ENCODE assay signal across 19 cellular contexts in the genomic region with DNA sequence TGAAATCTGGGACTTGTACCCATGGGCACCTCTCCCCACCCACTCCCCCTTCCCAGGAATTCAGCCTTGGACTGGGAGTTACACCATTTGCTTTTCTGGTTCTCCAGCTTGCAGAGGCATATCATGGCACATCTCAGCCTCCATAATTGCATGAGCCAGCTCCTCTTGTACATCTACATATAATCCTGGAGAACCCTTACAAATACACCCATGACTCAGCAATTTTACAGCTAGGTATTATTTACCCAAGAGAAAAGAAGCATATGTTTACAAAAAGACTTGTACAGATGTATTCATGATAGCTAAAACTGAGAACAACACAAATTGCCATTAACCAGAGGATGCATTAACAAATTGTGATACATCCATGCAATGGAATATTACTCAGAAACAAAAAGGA. TPM values are rescaled to one million over a fixed set of nuclear protein-coding genes. Genes with fewer than 3 reads are reported as not detected.
A peak's percentile ranks its signal among the peaks of the same experiment; 100 is the strongest.
DNase-seq lines count a peak whose midpoint lies in the region; ATAC-seq, FAIRE-seq and TF ChIP-seq lines count a peak whose summit lies in the region.
"Had no signal": no experiment of that assay in that cellular context is flagged by ENCODE, and none has a peak within 500 bp of the region (broad histone marks: within the 10 kb centered on the region; RNA-seq: fewer than 3 reads in every experiment).

No MANE protein-coding gene starts in this region.

- H3K9ac ChIP-seq in SK-N-SH, result no peak overlapping the region
- no peak overlapping the region for H3K9ac ChIP-seq in H1 (replicated peaks in 1 of 4; ENCODE audit: extremely low read depth in 1 of 4, low read depth in 3 of 4, low read length in 3 of 4)
- H3K9ac ChIP-seq: KMS-11 had no signal

- POLR2A ChIA-PET in SK-N-SH (lab: Yijun Ruan, JAX) (no interaction called here), H1 (lab: Charles Lee; ENCODE audit: partially characterized antibody) (no interaction called here)

- no peak overlapping the region for H2AFZ ChIP-seq in SK-N-SH (ENCODE audit: low read depth)
- no peak overlapping the region for H2AFZ ChIP-seq in H1 (ENCODE audit: low read length)

- no peak overlapping the region for H2BK12ac ChIP-seq in H1 (ENCODE audit: low read depth, low read length)

- TF ChIP-seq RAD21 in SK-N-SH (IDR thresholded peaks at IDR 0.05; ENCODE audit: low read length), result no peak
- no peak for TF ChIP-seq RAD21 in H1 (IDR thresholded peaks at IDR 0.05 in 1 of 2, conservative IDR thresholded peaks at IDR 0.05 in 1 of 2; ENCODE audit: low read depth in 2 of 2, low read length in 2 of 2)

- DNase-seq in SK-N-SH (no peak), LNCaP clone FGC (ENCODE audit: low read depth) (peak; percentile 11), H1 (ENCODE audit: low read depth in 1 of 2, low spot score in 2 of 2) (peak in 1 of 2 experiments; percentile 7), NCI-H774 (lab: John Stamatoyannopoulos, UW) (no peak), left lung (no peak), dorsolateral prefrontal cortex (no peak)
- DNase-seq: C1 segment of cervical spinal cord; Calu3; CD4-positive, alpha-beta T cell; DMS 273 treated with DMSO at 0.1 percent for 48 hours; DMS79 treated with DMSO at 0.1 percent for 48 hours; EL; GOT3 had no signal

- H4K5ac ChIP-seq in H1 (ENCODE audit: insufficient read length, low read depth, low read length), result no peak overlapping the region

- no peak overlapping the region for H3K23ac ChIP-seq in H1 (ENCODE audit: insufficient read length)

- no peak overlapping the region for H3K18ac ChIP-seq in H1 (ENCODE audit: extremely low read depth, low read length)

- no peaks in the 10 kb centered on the region for H3K9me2 ChIP-seq in SK-N-SH

- H3K14ac ChIP-seq in H1 (ENCODE audit: insufficient read length), result no peak overlapping the region

- CTCF ChIA-PET in SK-N-SH (lab: Yijun Ruan, JAX) (interaction anchor here (0.7 to 1.4 kb wide), 3 partner anchors 12 to 48 kb away, joined by 3 to 4 read pairs (median 4); no protein-coding TSS in a partner anchor), H1 (lab: Charles Lee; ENCODE audit: partially characterized antibody) (interaction anchor here (1.0 to 5.8 kb wide), 3 partner anchors 11 to 976 kb away, joined by 3 to 33 read pairs (median 6); no protein-coding TSS in a partner anchor)

- H3K23me2 ChIP-seq in H1 (ENCODE audit: low read depth, low read length), result no peaks in the 10 kb centered on the region

- H3K79me2 ChIP-seq in SK-N-SH (ENCODE audit: insufficient read depth) (no peaks in the 10 kb centered on the region), H1 (ENCODE audit: control insufficient read depth in 1 of 2, insufficient read depth in 2 of 2, low read length in 2 of 2) (no peaks in the 10 kb centered on the region)

- TF ChIP-seq EP300 in SK-N-SH (IDR thresholded peaks at IDR 0.05; ENCODE audit: borderline replicate concordance in 1 of 2, low read depth in 1 of 2, low read length in 1 of 2) (no peak), H1 (IDR thresholded peaks at IDR 0.05; ENCODE audit: borderline replicate concordance in 1 of 2, low read depth in 2 of 2, low read length in 2 of 2) (no peak)

- H3K4me3 ChIP-seq in SK-N-SH (ENCODE audit: low read depth in 2 of 2, low read length in 1 of 2), result no peak overlapping the region
- no peak overlapping the region for H3K4me3 ChIP-seq in LNCaP clone FGC (ENCODE audit: low read depth, low read length)
- no peak overlapping the region for H3K4me3 ChIP-seq in H1 (ENCODE audit: extremely low read depth in 1 of 4, insufficient read depth in 2 of 4, low read depth in 3 of 4, low read length in 4 of 4)
- H3K4me3 ChIP-seq in left lung, result no peak overlapping the region
- H3K4me3 ChIP-seq in dorsolateral prefrontal cortex, result no peak overlapping the region
- H3K4me3 ChIP-seq: HAP-1 had no signal

- no peak overlapping the region for H4K8ac ChIP-seq in H1 (ENCODE audit: extremely low read depth, insufficient read depth, low read length)

- TF ChIP-seq CTCF in SK-N-SH (IDR thresholded peaks at IDR 0.05) (no peak), LNCaP clone FGC (IDR thresholded peaks at IDR 0.05; ENCODE audit: control insufficient read depth, extremely low read depth, insufficient read depth) (no peak), H1 (IDR thresholded peaks at IDR 0.05; ENCODE audit: control extremely low read depth in 1 of 3, insufficient read depth in 1 of 3, low read depth in 1 of 3, low read length in 3 of 3) (no peak), left lung (IDR thresholded peaks at IDR 0.05) (no peak), dorsolateral prefrontal cortex (IDR thresholded peaks at IDR 0.05 in 54 of 56, conservative IDR thresholded peaks at IDR 0.05 in 2 of 56; ENCODE audit: low read depth in 1 of 56, partially characterized antibody in 56 of 56) (no peak)

- H3K27me3 ChIP-seq in SK-N-SH (ENCODE audit: insufficient read depth) (no peaks in the 10 kb centered on the region), H1 (replicated peaks in 1 of 4; ENCODE audit: control insufficient read depth in 3 of 4, extremely low read depth in 1 of 4, insufficient read depth in 3 of 4, low read length in 3 of 4) (no peaks in the 10 kb centered on the region), left lung (peaks cover 0 to 9% of the 10 kb centered on the region in 2 donors), dorsolateral prefrontal cortex (no peaks in the 10 kb centered on the region)

- no peak for TF ChIP-seq POLR2A in H1 (IDR thresholded peaks at IDR 0.05; ENCODE audit: control extremely low read depth in 1 of 2, low read depth in 2 of 2, low read length in 2 of 2)

- no peak overlapping the region for H2BK20ac ChIP-seq in H1 (ENCODE audit: low read length)

- no peak overlapping the region for H2BK15ac ChIP-seq in H1 (ENCODE audit: low read length)

- no peak overlapping the region for H2BK5ac ChIP-seq in H1 (ENCODE audit: low read depth, low read length)

- H4K20me1 ChIP-seq in SK-N-SH (ENCODE audit: insufficient read depth), result no peaks in the 10 kb centered on the region
- no peaks in the 10 kb centered on the region for H4K20me1 ChIP-seq in H1 (replicated peaks in 1 of 2; ENCODE audit: control insufficient read depth in 1 of 2, insufficient read depth in 2 of 2, low read length in 2 of 2)

- no peak for FAIRE-seq in H1 (lab: Jason Lieb, UNC)
- FAIRE-seq: G401.6, GM12892 had no signal

- intact Hi-C loops in left lung (cut with DNase I), result no loop called here
- intact Hi-C loops in dorsolateral prefrontal cortex (cut with DNase I), result no loop called here

- no peak overlapping the region for H4K91ac ChIP-seq in H1 (replicated peaks; ENCODE audit: insufficient read length, low read length)

- no peak overlapping the region for H3K4me2 ChIP-seq in SK-N-SH
- no peak overlapping the region for H3K4me2 ChIP-seq in H1 (ENCODE audit: insufficient read depth in 1 of 2, low read depth in 2 of 2, low read length in 2 of 2)
- H3K4me2 ChIP-seq: KMS-11 had no signal

- H3K56ac ChIP-seq in H1 (replicated peaks; ENCODE audit: insufficient read length, low read depth, low read length), result no peak overlapping the region

- no peaks in the 10 kb centered on the region for H3K79me1 ChIP-seq in H1 (ENCODE audit: low read depth, low read length)

- no peaks in the 10 kb centered on the region for H3K9me3 ChIP-seq in SK-N-SH
- no peaks in the 10 kb centered on the region for H3K9me3 ChIP-seq in H1 (ENCODE audit: insufficient read depth in 2 of 2, low read depth in 1 of 2, low read length in 1 of 2)
- H3K9me3 ChIP-seq in left lung, result no peaks in the 10 kb centered on the region
- H3K9me3 ChIP-seq: HAP-1 had no signal

- ATAC-seq in SK-N-SH treated with all-trans-retinoic acid at 6 μM for 48 hours, result no peak
- no peak for ATAC-seq in left lung

- H3K36me3 ChIP-seq in SK-N-SH (replicated peaks in 1 of 2; ENCODE audit: control insufficient read depth in 1 of 2, insufficient read depth in 2 of 2, low read length in 1 of 2) (no peaks in the 10 kb centered on the region), H1 (ENCODE audit: control insufficient read depth in 2 of 4, insufficient read depth in 4 of 4, low read length in 3 of 4) (no peaks in the 10 kb centered on the region), left lung (no peaks in the 10 kb centered on the region)
- H3K36me3 ChIP-seq: HAP-1 had no signal

- H3K4me1 ChIP-seq in SK-N-SH (ENCODE audit: control insufficient read depth in 1 of 2, insufficient read depth in 2 of 2, low read depth in 1 of 2, low read length in 1 of 2), result peaks cover 0 to 6% of the 10 kb centered on the region in 2 experiments; a peak in 1 of 4 replicates
- H3K4me1 ChIP-seq in H1 (replicated peaks in 1 of 4; ENCODE audit: control insufficient read depth in 3 of 4, insufficient read depth in 4 of 4, low read length in 3 of 4), result no peaks in the 10 kb centered on the region
- H3K4me1 ChIP-seq in left lung, result peaks cover 0 to 12% of the 10 kb centered on the region in 2 donors
- H3K4me1 ChIP-seq: HAP-1 had no signal

- H3K27ac ChIP-seq in SK-N-SH (ENCODE audit: low read depth in 2 of 2, low read length in 1 of 2) (no peak overlapping the region), H1 (ENCODE audit: low read depth, low read length) (no peak overlapping the region), left lung (no peak overlapping the region), dorsolateral prefrontal cortex (no peak overlapping the region)
- H3K27ac ChIP-seq: HL-60, KMS-11 had no signal

- no peak overlapping the region for H2AK5ac ChIP-seq in H1 (ENCODE audit: low read depth, low read length)

- H3K4ac ChIP-seq in H1 (replicated peaks; ENCODE audit: insufficient read length, low read depth, low read length), result no peak overlapping the region

- H2BK120ac ChIP-seq in H1 (replicated peaks; ENCODE audit: low read depth, low read length), result no peak overlapping the region

- H3F3A ChIP-seq in SK-N-SH (replicated peaks; ENCODE audit: insufficient read depth), result no peaks in the 10 kb centered on the region

TF ChIP-seq in SK-N-SH treated with all-trans-retinoic acid at 6 μM for 48 hours, 23 proteins besides CTCF, POLR2A, EP300 and RAD21 (continues in another document):
- TF ChIP-seq ZC3H10 (CRISPR knock-in tag; IDR thresholded peaks at IDR 0.05), result no peak

TF ChIP-seq in H1, 55 proteins besides CTCF, POLR2A, EP300 and RAD21 (continues in another document):
- TF ChIP-seq BACH1 (IDR thresholded peaks at IDR 0.05; ENCODE audit: low read length) (peak; percentile 81), MAFK (IDR thresholded peaks at IDR 0.05; ENCODE audit: low read depth, low read length) (peak; percentile 68)

RNA-seq across cellular contexts. Expression of a gene that starts 58.4 kb away (rescaled TPM):
- polyA plus RNA-seq in SK-N-SH (2012; rRNA removed) (1,514 and 1,792 TPM in 2 replicates), H1 (2011; rRNA removed) (3,704 and 4,387 TPM in 2 replicates)
- polyA plus RNA-seq in SK-N-SH (2012; cell fraction: cytosol; rRNA removed), result 1,001 and 1,355 TPM in 2 replicates
- 360 and 521 TPM in 2 replicates for polyA plus RNA-seq in SK-N-SH (2012; cell fraction: nucleus; rRNA removed)
- total RNA-seq in H1 (2021; fragmentation: NEBNext Ultra II Directional; extraction: Animal tissue kit (Norgen Biotek cat#: 25700)), result 2,089 and 2,151 TPM in 2 replicates
- 2,748 TPM for polyA plus RNA-seq in H1 (2011; cell fraction: cytosol; rRNA removed)
- 1,651 TPM for polyA plus RNA-seq in H1 (2011; cell fraction: nucleus; rRNA removed)
- 1,981 to 3,990 TPM (median 2,946 TPM) in 4 replicates for polyA plus RNA-seq in H1 (2012, experiment 1 of 2)
- polyA plus RNA-seq in H1 (2012, experiment 2 of 2), result 11,458 TPM
- polyA plus RNA-seq in H1 (2013, experiment 1 of 2), result 3,955 TPM
- 3,734 TPM for polyA plus RNA-seq in H1 (2013, experiment 2 of 2)
- 238 and 353 TPM in 2 replicates for polyA minus RNA-seq in H1 (2011; rRNA and poly(A)+ RNA removed)
- 4,450 TPM for polyA minus RNA-seq in H1 (2011; cell fraction: cytosol; rRNA and poly(A)+ RNA removed)
- polyA minus RNA-seq in H1 (2011; cell fraction: nucleus; rRNA and poly(A)+ RNA removed), result 579 TPM
- total RNA-seq in left lung (1,000 to 10,000 TPM; 1,369 to 1,478 TPM), dorsolateral prefrontal cortex (100 to 1,000 TPM; 273 to 656 (median 397) TPM)
